14 cellular contexts compared by ENCODE assay signal in genomic region chr16:79217375-79218011, GRCh38.
DNase-seq lines count a peak whose midpoint lies in the region; FAIRE-seq and TF ChIP-seq lines count a peak whose summit lies in the region.
"Had no signal": no experiment of that assay in that cellular context is flagged by ENCODE, and none has a peak within 500 bp of the region (broad histone marks: within the 10 kb centered on the region; RNA-seq: fewer than 3 reads in every experiment).

No MANE protein-coding gene starts in this region.

- H3K9me3 Mint-ChIP-seq in T-helper 2 cell treated with Interferon-gamma antibody and Interleukin-4, amounts not matched to agents 5 μg/mL and 100 μg/mL, for 36 hours: peaks cover 15% of the 10 kb centered on the region
- peaks cover 5% of the 10 kb centered on the region for H3K9me3 Mint-ChIP-seq in progenitor cell of endocrine pancreas (ENCODE audit: low read depth)

- FAIRE-seq in bronchial epithelial cell (lab: Jason Lieb, UNC) (no peak), urothelium cell line (lab: Jason Lieb, UNC) (no peak)
- FAIRE-seq: TTC549 had no signal

- peak; percentile 3 to 20 (median 12) for DNase-seq in stimulated activated CD4-positive, alpha-beta T cell treated with anti-CD3 and anti-CD28 coated beads, Interleukin-12 subunit alpha, Interleukin-12 subunit beta, amount 100 ng/mL, for 48 hours (ENCODE audit: low read depth in 2 of 3, low spot score in 1 of 3)
- no peak for DNase-seq in stimulated activated CD4-positive, alpha-beta T cell treated with anti-CD3 and anti-CD28 coated beads, Interleukin-4, amount 100 ng/mL, for 4 hours
- peak; percentile 65 for DNase-seq in T-helper 2 cell treated with Interferon-gamma antibody and Interleukin-4, amounts not matched to agents 5 μg/mL and 100 μg/mL, for 36 hours (ENCODE audit: low spot score)
- DNase-seq in bronchial epithelial cell (ENCODE audit: low read depth) (peak; percentile 2), urothelium cell line (ENCODE audit: low spot score) (peak; percentile 49), progenitor cell of endocrine pancreas (ENCODE audit: low spot score, unreplicated experiment) (no peak), NCI-H146 treated with DMSO at 0.1 percent for 48 hours (lab: John Stamatoyannopoulos, UW; ENCODE audit: unreplicated experiment) (no peak), NCI-H345 treated with DMSO at 0.1 percent for 48 hours (lab: John Stamatoyannopoulos, UW; ENCODE audit: unreplicated experiment) (no peak)
- DNase-seq: mesenchymal stem cell, SIG-M5, thyroid gland had no signal

- H3K27ac Mint-ChIP-seq in T-helper 2 cell treated with Interferon-gamma antibody and Interleukin-4, amounts not matched to agents 5 μg/mL and 100 μg/mL, for 36 hours: peak overlapping the region; percentile 29
- no peak overlapping the region for H3K27ac Mint-ChIP-seq in progenitor cell of endocrine pancreas

- no peaks in the 10 kb centered on the region for H3K27me3 ChIP-seq in bronchial epithelial cell (ENCODE audit: control insufficient read depth, insufficient read depth, low read length)
- H3K27me3 ChIP-seq: neutrophil, thyroid gland had no signal

- no peak overlapping the region for H3K4me3 ChIP-seq in bronchial epithelial cell (ENCODE audit: low read depth, low read length)
- H3K4me3 ChIP-seq: skin epidermis, thyroid gland had no signal

- peak overlapping the region; percentile 46 for H3K4me3 Mint-ChIP-seq in T-helper 2 cell treated with Interferon-gamma antibody and Interleukin-4, amounts not matched to agents 5 μg/mL and 100 μg/mL, for 36 hours
- no peak overlapping the region for H3K4me3 Mint-ChIP-seq in progenitor cell of endocrine pancreas (ENCODE audit: low read depth)

- TF ChIP-seq CTCF in bronchial epithelial cell (IDR thresholded peaks at IDR 0.05; ENCODE audit: insufficient read depth, low read length, severe bottlenecking): no peak
- no peak for TF ChIP-seq CTCF in progenitor cell of endocrine pancreas (IDR thresholded peaks at IDR 0.05; ENCODE audit: unreplicated experiment)

- peaks cover 6% of the 10 kb centered on the region for H3K36me3 Mint-ChIP-seq in T-helper 2 cell treated with Interferon-gamma antibody and Interleukin-4, amounts not matched to agents 5 μg/mL and 100 μg/mL, for 36 hours (ENCODE audit: low read depth)
- H3K36me3 Mint-ChIP-seq in progenitor cell of endocrine pancreas (ENCODE audit: insufficient read depth): no peaks in the 10 kb centered on the region

- no peaks in the 10 kb centered on the region for H3K36me3 ChIP-seq in bronchial epithelial cell (ENCODE audit: control insufficient read depth, insufficient read depth, low read length)
- H3K36me3 ChIP-seq: neutrophil, thyroid gland had no signal

- H3K27me3 Mint-ChIP-seq in T-helper 2 cell treated with Interferon-gamma antibody and Interleukin-4, amounts not matched to agents 5 μg/mL and 100 μg/mL, for 36 hours (ENCODE audit: low read depth): no peaks in the 10 kb centered on the region
- H3K27me3 Mint-ChIP-seq in progenitor cell of endocrine pancreas: no peaks in the 10 kb centered on the region

- H3K4me1 Mint-ChIP-seq in T-helper 2 cell treated with Interferon-gamma antibody and Interleukin-4, amounts not matched to agents 5 μg/mL and 100 μg/mL, for 36 hours (ENCODE audit: low read depth): peaks cover 20% of the 10 kb centered on the region
- peaks cover 13% of the 10 kb centered on the region for H3K4me1 Mint-ChIP-seq in progenitor cell of endocrine pancreas (ENCODE audit: low read depth)

Comparison
In these comparisons a context has a peak if more than half of its experiments do, and no peak if none do; other contexts are left out.
1. DNase-seq: peak in stimulated activated CD4-positive, alpha-beta T cell treated with anti-CD3 and anti-CD28 coated beads, Interleukin-12 subunit alpha, Interleukin-12 subunit beta, amount 100 ng/mL, for 48 hours (3 of 3), T-helper 2 cell treated with Interferon-gamma antibody and Interleukin-4, amounts not matched to agents 5 μg/mL and 100 μg/mL, for 36 hours (single experiment), bronchial epithelial cell (single experiment) and urothelium cell line (single experiment); none in stimulated activated CD4-positive, alpha-beta T cell treated with anti-CD3 and anti-CD28 coated beads, Interleukin-4, amount 100 ng/mL, for 4 hours (0 of 2), progenitor cell of endocrine pancreas (single experiment), NCI-H146 treated with DMSO at 0.1 percent for 48 hours (single experiment) and NCI-H345 treated with DMSO at 0.1 percent for 48 hours (single experiment).